Comparison of ENCODE assay signal across 8 cellular contexts in the genomic region with DNA sequence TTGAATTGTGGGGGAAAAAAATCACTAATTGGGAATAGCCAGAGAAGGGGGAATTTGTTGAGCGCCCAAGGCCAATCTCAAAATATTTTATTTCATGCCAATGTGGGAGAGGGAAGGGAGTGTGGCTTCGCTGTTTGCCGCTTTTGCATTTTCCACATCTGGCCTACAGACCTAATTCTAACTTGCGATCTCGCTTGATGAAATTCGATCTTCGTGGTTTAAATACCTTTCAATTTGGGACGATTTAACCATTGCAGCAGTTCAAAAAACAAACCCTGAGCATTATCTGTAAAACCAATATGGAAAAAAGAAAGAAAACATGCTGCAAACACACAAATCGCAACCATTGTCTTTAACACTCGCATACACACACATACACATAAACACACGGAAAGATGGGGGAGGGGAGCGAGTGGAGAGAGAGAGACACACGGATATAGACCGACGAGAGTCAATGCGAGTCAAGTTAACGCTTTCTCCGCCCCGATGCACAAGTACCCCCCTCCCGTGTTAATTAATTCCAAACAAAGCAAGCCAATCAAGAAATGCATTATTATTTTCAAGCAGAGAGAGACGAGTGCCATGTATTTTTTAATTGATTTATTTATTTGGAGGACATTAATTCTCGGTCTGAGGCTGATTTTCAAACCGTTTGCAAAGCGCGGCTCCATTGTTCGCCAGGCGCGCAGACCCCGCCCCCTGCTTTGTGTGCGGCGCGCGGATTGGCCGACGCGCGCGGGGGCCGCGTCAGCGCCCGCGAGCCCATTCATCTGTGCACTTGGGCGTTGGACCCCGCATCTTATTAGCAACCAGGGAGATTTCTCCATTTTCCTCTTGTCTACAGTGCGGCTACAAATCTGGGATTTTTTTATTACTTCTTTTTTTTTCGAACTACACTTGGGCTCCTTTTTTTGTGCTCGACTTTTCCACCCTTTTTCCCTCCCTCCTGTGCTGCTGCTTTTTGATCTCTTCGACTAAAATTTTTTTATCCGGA. TPM values are rescaled to one million over a fixed set of nuclear protein-coding genes. Genes with fewer than 3 reads are reported as not detected.
A peak's percentile ranks its signal among the peaks of the same experiment; 100 is the strongest.
DNase-seq lines count a peak whose midpoint lies in the region; ATAC-seq and TF ChIP-seq lines count a peak whose summit lies in the region.

A gene with protein sequence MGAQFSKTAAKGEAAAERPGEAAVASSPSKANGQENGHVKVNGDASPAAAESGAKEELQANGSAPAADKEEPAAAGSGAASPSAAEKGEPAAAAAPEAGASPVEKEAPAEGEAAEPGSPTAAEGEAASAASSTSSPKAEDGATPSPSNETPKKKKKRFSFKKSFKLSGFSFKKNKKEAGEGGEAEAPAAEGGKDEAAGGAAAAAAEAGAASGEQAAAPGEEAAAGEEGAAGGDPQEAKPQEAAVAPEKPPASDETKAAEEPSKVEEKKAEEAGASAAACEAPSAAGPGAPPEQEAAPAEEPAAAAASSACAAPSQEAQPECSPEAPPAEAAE (plus strand): TSS at position 775 of the 994 bp plus-strand sequence. CDS start 401 bp downstream, outside the sequence.

- no peaks in the 10 kb centered on the region for H3K9me3 Mint-ChIP-seq in activated naive CD4-positive, alpha-beta T cell treated with anti-CD3 and anti-CD28 coated beads for 36 hours
- H3K9me3 Mint-ChIP-seq in natural killer cell = peaks cover 0 to 7% of the 10 kb centered on the region in 2 donors

- intact Hi-C loops in activated naive CD4-positive, alpha-beta T cell treated with anti-CD3 and anti-CD28 coated beads for 36 hours (cut with micrococcal nuclease) = loop anchor here (1.0 to 10.0 kb wide), 4 partner anchors 114 to 1542 kb away; a partner anchor contains a TSS
- intact Hi-C loops in natural killer cell (cut with micrococcal nuclease) = loop anchor here (5.0 kb wide), 1 partner anchor 550 kb away; no protein-coding TSS in a partner anchor

- CTCF ChIA-PET in activated naive CD4-positive, alpha-beta T cell treated with anti-CD3 and anti-CD28 coated beads for 36 hours (lab: Charles Lee) = no interaction called here

- no peak for TF ChIP-seq CTCF in natural killer cell (IDR thresholded peaks at IDR 0.05)

- H3K4me3 Mint-ChIP-seq in activated naive CD4-positive, alpha-beta T cell treated with anti-CD3 and anti-CD28 coated beads for 36 hours = no peak within 1 kb of the TSS
- no peak within 1 kb of the TSS for H3K4me3 Mint-ChIP-seq in natural killer cell

- peak; percentile 33 for ATAC-seq in GM19467 (IDR thresholded peaks at IDR 0.05; ENCODE audit: unreplicated experiment)
- peak; percentile 28 for ATAC-seq in HG03521 (IDR thresholded peaks at IDR 0.05; ENCODE audit: unreplicated experiment)
- ATAC-seq in natural killer cell = peak in 2 of 3 donors; percentile 41 to 49

- H3K27me3 Mint-ChIP-seq in activated naive CD4-positive, alpha-beta T cell treated with anti-CD3 and anti-CD28 coated beads for 36 hours (ENCODE audit: low read depth) = peaks cover 44% of the 10 kb centered on the region
- peaks cover 39 to 48% of the 10 kb centered on the region in 2 donors for H3K27me3 Mint-ChIP-seq in natural killer cell (ENCODE audit: low read depth in 2 of 2)

- H3K27ac Mint-ChIP-seq in activated naive CD4-positive, alpha-beta T cell treated with anti-CD3 and anti-CD28 coated beads for 36 hours = no peak within 1 kb of the TSS
- peak within 1 kb of the TSS in 1 of 2 donors; percentile 48 for H3K27ac Mint-ChIP-seq in natural killer cell

- peak; percentile 85 for DNase-seq in DMS53 treated with DMSO at 0.1 percent for 48 hours (lab: John Stamatoyannopoulos, UW; ENCODE audit: unreplicated experiment)
- DNase-seq in NCI-H748 (lab: John Stamatoyannopoulos, UW; ENCODE audit: unreplicated experiment) = peak; percentile 96
- DNase-seq in activated naive CD4-positive, alpha-beta T cell treated with anti-CD3 and anti-CD28 coated beads for 36 hours = peak; percentile 39
- peak; percentile 89 for DNase-seq in foreskin melanocyte
- peak; percentile 34 for DNase-seq in natural killer cell
- no peak for DNase-seq in OCI-M2 (lab: John Stamatoyannopoulos, UW; ENCODE audit: unreplicated experiment)

- H3K4me1 Mint-ChIP-seq in activated naive CD4-positive, alpha-beta T cell treated with anti-CD3 and anti-CD28 coated beads for 36 hours (ENCODE audit: low read depth) = peaks cover 24% of the 10 kb centered on the region
- H3K4me1 Mint-ChIP-seq in natural killer cell = peaks cover 5 to 6% of the 10 kb centered on the region in 2 donors

- peaks cover 2% of the 10 kb centered on the region for H3K36me3 Mint-ChIP-seq in activated naive CD4-positive, alpha-beta T cell treated with anti-CD3 and anti-CD28 coated beads for 36 hours (ENCODE audit: low read depth)
- H3K36me3 Mint-ChIP-seq in natural killer cell = peaks cover 7% of the 10 kb centered on the region

RNA-seq across cellular contexts. Expression of the gene that starts here (rescaled TPM):
- total RNA-seq in activated naive CD4-positive, alpha-beta T cell treated with anti-CD3 and anti-CD28 coated beads for 36 hours = under 1 TPM; 0.14 to 0.17 TPM
- 1 to 10 TPM; 2.1 to 9.2 (median 8.6) TPM for total RNA-seq in natural killer cell

Comparison
In these comparisons a context has a peak if more than half of its experiments do, and no peak if none do; other contexts are left out.
1. Peak in DNase-seq in activated naive CD4-positive, alpha-beta T cell treated with anti-CD3 and anti-CD28 coated beads for 36 hours; RNA of the gene not detected or under 1 TPM.